1 cellular context compared by ENCODE assay signal in genomic region chr12:108612788-108613282, GRCh38.
TF ChIP-seq lines count a peak whose summit lies in the region.

No MANE protein-coding gene starts in this region.

TF ChIP-seq in HepG2, 621 proteins besides CTCF, POLR2A, EP300 and RAD21 (continued from another document):
- TF ChIP-seq PRDM15 (CRISPR knock-in tag; IDR thresholded peaks at IDR 0.05) (peak; percentile 97), ZNF737 (CRISPR knock-in tag; IDR thresholded peaks at IDR 0.05; ENCODE audit: borderline replicate concordance) (no peak), ATF5 (CRISPR knock-in tag; IDR thresholded peaks at IDR 0.05; ENCODE audit: low read depth) (no peak), ZNF235 (CRISPR knock-in tag; IDR thresholded peaks at IDR 0.05; ENCODE audit: borderline replicate concordance) (no peak), RXRA (CRISPR knock-in tag; IDR thresholded peaks at IDR 0.05) (0 out of 2 replicates have a peak, but pooled peaks have one; percentile 37), ZSCAN31 (CRISPR knock-in tag; IDR thresholded peaks at IDR 0.05; ENCODE audit: low read depth) (no peak), ZNF580 (CRISPR knock-in tag; IDR thresholded peaks at IDR 0.05; ENCODE audit: borderline replicate concordance, low read depth) (no peak), ZNF577 (CRISPR knock-in tag; IDR thresholded peaks at IDR 0.05; ENCODE audit: borderline replicate concordance, low read depth) (no peak), ZNF382 (CRISPR knock-in tag; IDR thresholded peaks at IDR 0.05; ENCODE audit: borderline replicate concordance) (no peak), ZBTB7B (CRISPR knock-in tag; IDR thresholded peaks at IDR 0.05) (no peak), ZMYM3 (CRISPR knock-in tag; IDR thresholded peaks at IDR 0.05) (peak; percentile 21; the same call in 1 of the 2 replicates), ZMYM4 (CRISPR knock-in tag; IDR thresholded peaks at IDR 0.05) (no peak), MAFG (CRISPR knock-in tag; IDR thresholded peaks at IDR 0.05) (0 out of 2 replicates have a peak, but pooled peaks have one; percentile 22), FOSL2 (CRISPR knock-in tag; IDR thresholded peaks at IDR 0.05) (no peak; the same call in 1 of the 2 replicates), FOXC1 (CRISPR knock-in tag; IDR thresholded peaks at IDR 0.05; ENCODE audit: borderline replicate concordance) (no peak), HNRNPK (IDR thresholded peaks at IDR 0.05; ENCODE audit: low read depth, low read length, poor library complexity, severe bottlenecking) (no peak), KAT2B (IDR thresholded peaks at IDR 0.05; ENCODE audit: borderline replicate concordance, low read depth, low read length) (no peak), ZNF138 (CRISPR knock-in tag; IDR thresholded peaks at IDR 0.05; ENCODE audit: low read depth) (no peak), ZNF800 (CRISPR knock-in tag; IDR thresholded peaks at IDR 0.05) (no peak), BCL3 (CRISPR knock-in tag; IDR thresholded peaks at IDR 0.05) (no peak), CBX1 (IDR thresholded peaks at IDR 0.05; ENCODE audit: low read depth) (no peak), TEF (CRISPR knock-in tag; IDR thresholded peaks at IDR 0.05) (no peak), ZNF121 (CRISPR knock-in tag; IDR thresholded peaks at IDR 0.05) (0 out of 2 replicates have a peak, but pooled peaks have one; percentile 43), ZNF280B (CRISPR knock-in tag; IDR thresholded peaks at IDR 0.05; ENCODE audit: borderline replicate concordance) (no peak)
